In genomic region chr11:102874842-102875241, GRCh38 we compare ENCODE assay signal across 16 cellular contexts. TPM values are rescaled to one million over a fixed set of nuclear protein-coding genes. Genes with fewer than 3 reads are reported as not detected.
A peak's percentile ranks its signal among the peaks of the same experiment; 100 is the strongest.
DNase-seq lines count a peak whose midpoint lies in the region; ATAC-seq, FAIRE-seq and TF ChIP-seq lines count a peak whose summit lies in the region.
"Had no signal": no experiment of that assay in that cellular context is flagged by ENCODE, and none has a peak within 500 bp of the region (broad histone marks: within the 10 kb centered on the region; RNA-seq: fewer than 3 reads in every experiment).

TSS of gene MMP12 (minus strand) at chr11:102874982. CDS start at chr11:102874937, 45 bp downstream.

- peak; percentile 20 for DNase-seq in CD1c-positive myeloid dendritic cell (ENCODE audit: extremely low spot score)
- peak; percentile 34 for DNase-seq in HCEC 1CT
- DNase-seq in bronchial epithelial cell (ENCODE audit: low read depth): peak; percentile 40
- DNase-seq in fibroblast of peridontal ligament (ENCODE audit: extremely low read depth): peak; percentile 11
- no peak for DNase-seq in activated T-helper 1 cell treated with anti-CD3 and anti-CD28 coated beads, Interleukin-12 subunit alpha, Interleukin-12 subunit beta, Interleukin-2, Interleukin-4 antibody, amounts not matched to agents 30 ng/mL and 10 ng/mL and 1 ng/mL, durations not matched to agents 14 hours and 24 hours and 36 hours (ENCODE audit: low spot score)
- DNase-seq in stimulated activated naive CD8-positive, alpha-beta T cell treated with anti-CD3 and anti-CD28 coated beads, Interleukin-15, Interleukin-2, amounts not matched to agents 100 U/mL and 50 U/mL, for 24 hours: no peak
- DNase-seq: AML-193; Calu3; CD4-positive, CD25-positive, alpha-beta regulatory T cell; DMS 273 treated with DMSO at 0.1 percent for 48 hours; GOT3; H9 had no signal

- no peak within 1 kb of the TSS for H3K4me3 ChIP-seq in bronchial epithelial cell (ENCODE audit: low read depth, low read length)
- H3K4me3 ChIP-seq: BLaER1 had no signal

- ATAC-seq in stimulated activated naive CD8-positive, alpha-beta T cell treated with anti-CD3 and anti-CD28 coated beads, Interleukin-15, Interleukin-2, amounts not matched to agents 100 U/mL and 50 U/mL, for 24 hours: no peak
- no peak for ATAC-seq in GM21423 (IDR thresholded peaks at IDR 0.05; ENCODE audit: unreplicated experiment)

- no peak for TF ChIP-seq CTCF in bronchial epithelial cell (IDR thresholded peaks at IDR 0.05; ENCODE audit: insufficient read depth, low read length, severe bottlenecking)

- H3K36me3 ChIP-seq in bronchial epithelial cell (ENCODE audit: control insufficient read depth, insufficient read depth, low read length): no peaks in the 10 kb centered on the region
- H3K36me3 ChIP-seq: BLaER1 had no signal

- no peaks in the 10 kb centered on the region for H3K4me1 Mint-ChIP-seq in activated T-helper 1 cell treated with anti-CD3 and anti-CD28 coated beads, Interleukin-12 subunit alpha, Interleukin-12 subunit beta, Interleukin-2, Interleukin-4 antibody, amounts not matched to agents 30 ng/mL and 10 ng/mL and 1 ng/mL, durations not matched to agents 14 hours and 24 hours and 36 hours (ENCODE audit: low read depth)
- H3K4me1 Mint-ChIP-seq: CD4-positive, CD25-positive, alpha-beta regulatory T cell; H9 had no signal

- FAIRE-seq in bronchial epithelial cell (lab: Jason Lieb, UNC): no peak
- FAIRE-seq: G401.6, GM12892 had no signal

- H3K4me3 Mint-ChIP-seq in activated T-helper 1 cell treated with anti-CD3 and anti-CD28 coated beads, Interleukin-12 subunit alpha, Interleukin-12 subunit beta, Interleukin-2, Interleukin-4 antibody, amounts not matched to agents 30 ng/mL and 10 ng/mL and 1 ng/mL, durations not matched to agents 14 hours and 24 hours and 36 hours: no peak within 1 kb of the TSS
- H3K4me3 Mint-ChIP-seq: CD4-positive, CD25-positive, alpha-beta regulatory T cell; H9 had no signal

- no peak within 1 kb of the TSS for H3K27ac Mint-ChIP-seq in activated T-helper 1 cell treated with anti-CD3 and anti-CD28 coated beads, Interleukin-12 subunit alpha, Interleukin-12 subunit beta, Interleukin-2, Interleukin-4 antibody, amounts not matched to agents 30 ng/mL and 10 ng/mL and 1 ng/mL, durations not matched to agents 14 hours and 24 hours and 36 hours
- H3K27ac Mint-ChIP-seq: CD4-positive, CD25-positive, alpha-beta regulatory T cell; H9 had no signal

- no peaks in the 10 kb centered on the region for H3K27me3 ChIP-seq in bronchial epithelial cell (ENCODE audit: control insufficient read depth, insufficient read depth, low read length)
- H3K27me3 ChIP-seq: BLaER1 had no signal

- H3K36me3 Mint-ChIP-seq in activated T-helper 1 cell treated with anti-CD3 and anti-CD28 coated beads, Interleukin-12 subunit alpha, Interleukin-12 subunit beta, Interleukin-2, Interleukin-4 antibody, amounts not matched to agents 30 ng/mL and 10 ng/mL and 1 ng/mL, durations not matched to agents 14 hours and 24 hours and 36 hours (ENCODE audit: low read depth): no peaks in the 10 kb centered on the region
- H3K36me3 Mint-ChIP-seq: CD4-positive, CD25-positive, alpha-beta regulatory T cell had no signal

- H3K27me3 Mint-ChIP-seq in activated T-helper 1 cell treated with anti-CD3 and anti-CD28 coated beads, Interleukin-12 subunit alpha, Interleukin-12 subunit beta, Interleukin-2, Interleukin-4 antibody, amounts not matched to agents 30 ng/mL and 10 ng/mL and 1 ng/mL, durations not matched to agents 14 hours and 24 hours and 36 hours (ENCODE audit: insufficient read depth): no peaks in the 10 kb centered on the region
- H3K27me3 Mint-ChIP-seq: CD4-positive, CD25-positive, alpha-beta regulatory T cell had no signal

- H3K9me3 Mint-ChIP-seq in activated T-helper 1 cell treated with anti-CD3 and anti-CD28 coated beads, Interleukin-12 subunit alpha, Interleukin-12 subunit beta, Interleukin-2, Interleukin-4 antibody, amounts not matched to agents 30 ng/mL and 10 ng/mL and 1 ng/mL, durations not matched to agents 14 hours and 24 hours and 36 hours: no peaks in the 10 kb centered on the region
- H3K9me3 Mint-ChIP-seq: H9 had no signal

- intact Hi-C loops in activated T-helper 1 cell treated with anti-CD3 and anti-CD28 coated beads, Interleukin-12 subunit alpha, Interleukin-12 subunit beta, Interleukin-2, Interleukin-4 antibody, amounts not matched to agents 30 ng/mL and 10 ng/mL and 1 ng/mL, durations not matched to agents 14 hours and 24 hours and 36 hours (cut with micrococcal nuclease): no loop called here

RNA-seq across cellular contexts. Expression of gene MMP12, which starts in this region (rescaled TPM):
- total RNA-seq in bronchial epithelial cell: not detected in 2 replicates
- 0.10 TPM in 1 of 2 replicates, not detected in the other for total RNA-seq in activated T-helper 1 cell treated with anti-CD3 and anti-CD28 coated beads, Interleukin-12 subunit alpha, Interleukin-12 subunit beta, Interleukin-2, Interleukin-4 antibody, amounts not matched to agents 30 ng/mL and 10 ng/mL and 1 ng/mL, durations not matched to agents 14 hours and 24 hours and 36 hours
- total RNA-seq: Calu3; CD4-positive, CD25-positive, alpha-beta regulatory T cell; H9 had no signal

Comparison
In these comparisons a context has a peak if more than half of its experiments do, and no peak if none do; other contexts are left out.
1. Peak in DNase-seq in bronchial epithelial cell; RNA of the gene not detected or under 1 TPM.
2. DNase-seq: peak in CD1c-positive myeloid dendritic cell (single experiment), HCEC 1CT (single experiment) and fibroblast of peridontal ligament (single experiment); none in activated T-helper 1 cell treated with anti-CD3 and anti-CD28 coated beads, Interleukin-12 subunit alpha, Interleukin-12 subunit beta, Interleukin-2, Interleukin-4 antibody, amounts not matched to agents 30 ng/mL and 10 ng/mL and 1 ng/mL, durations not matched to agents 14 hours and 24 hours and 36 hours (single experiment) and stimulated activated naive CD8-positive, alpha-beta T cell treated with anti-CD3 and anti-CD28 coated beads, Interleukin-15, Interleukin-2, amounts not matched to agents 100 U/mL and 50 U/mL, for 24 hours (single experiment).